Comparison of ENCODE assay signal across 9 cellular contexts in the genomic region with DNA sequence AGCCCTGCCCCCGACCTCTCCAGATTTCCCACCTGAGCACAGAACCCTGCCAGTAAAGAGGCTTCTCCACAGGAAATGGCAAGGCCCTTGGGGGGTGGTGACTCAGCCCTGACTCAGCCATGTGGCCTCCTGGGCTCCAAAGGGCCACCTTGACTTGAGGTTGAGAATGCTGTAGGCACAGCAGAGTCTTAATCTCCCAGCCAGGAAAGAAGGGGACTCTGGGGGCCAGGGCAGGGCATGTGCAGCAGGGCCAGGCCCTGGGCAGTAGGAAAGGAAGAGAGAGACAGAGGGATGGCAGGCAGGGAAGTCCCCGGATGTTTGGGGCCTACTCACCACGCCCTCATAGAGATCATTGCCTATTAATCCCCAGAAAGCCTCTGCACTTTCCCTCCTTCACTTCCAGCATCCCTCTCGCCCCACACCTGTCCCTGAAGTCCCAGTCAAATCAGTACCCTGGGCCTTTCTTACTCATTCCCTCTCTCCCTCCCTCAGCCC. TPM values are rescaled to one million over a fixed set of nuclear protein-coding genes. Genes with fewer than 3 reads are reported as not detected.
DNase-seq lines count a peak whose midpoint lies in the region; ATAC-seq and TF ChIP-seq lines count a peak whose summit lies in the region.
"Had no signal": no experiment of that assay in that cellular context is flagged by ENCODE, and none has a peak within 500 bp of the region (broad histone marks: within the 10 kb centered on the region; RNA-seq: fewer than 3 reads in every experiment).

No MANE protein-coding gene starts in this region.

- peak overlapping the region; percentile 9 for H3K18ac ChIP-seq in trophoblast cell (ENCODE audit: low read length)

- peaks cover 4% of the 10 kb centered on the region for H3K27me3 Mint-ChIP-seq in activated naive CD8-positive, alpha-beta T cell treated with anti-CD3 and anti-CD28 coated beads, Interleukin-2, amount 10 ng/mL, durations not matched to agents 7 days and 5 days

- TF ChIP-seq CTCF in GM06990 (IDR thresholded peaks at IDR 0.05; ENCODE audit: insufficient read depth, low read length, poor library complexity, severe bottlenecking): no peak

- H4K8ac ChIP-seq in trophoblast cell (ENCODE audit: low read depth, low read length): peak overlapping the region; percentile 31

- H2AFZ ChIP-seq in trophoblast cell (ENCODE audit: insufficient read depth, low read length, poor library complexity): no peak overlapping the region

- peak overlapping the region; percentile 81 for H3K27ac Mint-ChIP-seq in activated naive CD8-positive, alpha-beta T cell treated with anti-CD3 and anti-CD28 coated beads, Interleukin-2, amount 10 ng/mL, durations not matched to agents 7 days and 5 days
- H3K27ac Mint-ChIP-seq: naive thymus-derived CD8-positive, alpha-beta T cell had no signal

- peak overlapping the region; percentile 44 for H2BK5ac ChIP-seq in trophoblast cell (ENCODE audit: low read depth, low read length, poor library complexity)

- peak overlapping the region; percentile 54 for H3K4me3 Mint-ChIP-seq in activated naive CD8-positive, alpha-beta T cell treated with anti-CD3 and anti-CD28 coated beads, Interleukin-2, amount 10 ng/mL, durations not matched to agents 7 days and 5 days

- peak overlapping the region; percentile 97 for H3K27ac ChIP-seq in trophoblast cell (ENCODE audit: low read depth, low read length)

- H3K9me3 ChIP-seq in trophoblast cell (ENCODE audit: insufficient read depth, low read depth, low read length): no peaks in the 10 kb centered on the region

- peak overlapping the region; percentile 34 for H3K4me2 ChIP-seq in trophoblast cell (ENCODE audit: low read length)

- DNase-seq in GM06990 (ENCODE audit: extremely low read depth, insufficient read length) (peak; percentile 35), RKO (ENCODE audit: low spot score) (peak; percentile 86), trophoblast cell (peak; percentile 84 to 86), NCI-H774 (lab: John Stamatoyannopoulos, UW) (no peak), iPS-NIHi11 (ENCODE audit: low spot score) (no peak)
- DNase-seq in activated naive CD8-positive, alpha-beta T cell treated with anti-CD3 and anti-CD28 coated beads, Interleukin-2, amount 10 ng/mL, durations not matched to agents 7 days and 5 days: peak; percentile 61

- H3K9me3 Mint-ChIP-seq in activated naive CD8-positive, alpha-beta T cell treated with anti-CD3 and anti-CD28 coated beads, Interleukin-2, amount 10 ng/mL, durations not matched to agents 7 days and 5 days: no peaks in the 10 kb centered on the region
- H3K9me3 Mint-ChIP-seq: naive thymus-derived CD8-positive, alpha-beta T cell had no signal

- no peaks in the 10 kb centered on the region for H3K36me3 ChIP-seq in GM06990 (ENCODE audit: control insufficient read depth, insufficient read depth, low read length)
- H3K36me3 ChIP-seq in trophoblast cell (ENCODE audit: control insufficient read depth in 1 of 2, insufficient read depth in 2 of 2, low read length in 2 of 2): no peaks in the 10 kb centered on the region

- H3K36me3 Mint-ChIP-seq in activated naive CD8-positive, alpha-beta T cell treated with anti-CD3 and anti-CD28 coated beads, Interleukin-2, amount 10 ng/mL, durations not matched to agents 7 days and 5 days: no peaks in the 10 kb centered on the region
- H3K36me3 Mint-ChIP-seq: naive thymus-derived CD8-positive, alpha-beta T cell had no signal

- WGBS in trophoblast cell (ENCODE audit: extremely low coverage, insufficient coverage, insufficient read length): no CpG with 5 or more reads among the region's 4 CpGs

- H3K79me1 ChIP-seq in trophoblast cell (ENCODE audit: low read length): peaks cover 35% of the 10 kb centered on the region

- peak overlapping the region; percentile 4 for H3K4ac ChIP-seq in trophoblast cell (ENCODE audit: low read depth, low read length)

- H3K4me3 ChIP-seq in GM06990 (replicated peaks; ENCODE audit: low read depth, low read length): no peak overlapping the region
- H3K4me3 ChIP-seq in trophoblast cell (ENCODE audit: low read depth, low read length): no peak overlapping the region

- H3K4me1 Mint-ChIP-seq in activated naive CD8-positive, alpha-beta T cell treated with anti-CD3 and anti-CD28 coated beads, Interleukin-2, amount 10 ng/mL, durations not matched to agents 7 days and 5 days: peaks cover 38% of the 10 kb centered on the region

- no peaks in the 10 kb centered on the region for H3K27me3 ChIP-seq in GM06990 (replicated peaks; ENCODE audit: control insufficient read depth, insufficient read depth, low read length)
- H3K27me3 ChIP-seq in trophoblast cell (ENCODE audit: insufficient read depth, low read length): no peaks in the 10 kb centered on the region

- H3K79me2 ChIP-seq in trophoblast cell (ENCODE audit: control insufficient read depth, insufficient read depth, low read length, poor library complexity): peaks cover 6% of the 10 kb centered on the region

- peak overlapping the region; percentile 93 for H2BK120ac ChIP-seq in trophoblast cell (ENCODE audit: insufficient read depth, low read length, poor library complexity)

- H2AK5ac ChIP-seq in trophoblast cell (ENCODE audit: low read length): peak overlapping the region; percentile 85

- H2BK12ac ChIP-seq in trophoblast cell (ENCODE audit: low read length): peak overlapping the region; percentile 91

- peak overlapping the region; percentile 32 for H3K14ac ChIP-seq in trophoblast cell (ENCODE audit: low read length)

- H4K91ac ChIP-seq in trophoblast cell (ENCODE audit: low read depth, low read length): peak overlapping the region; percentile 78

- no peak overlapping the region for H3K23ac ChIP-seq in trophoblast cell (ENCODE audit: low read length)

- POLR2A ChIA-PET in activated naive CD8-positive, alpha-beta T cell treated with anti-CD3 and anti-CD28 coated beads, Interleukin-2, amount 10 ng/mL, durations not matched to agents 7 days and 5 days (lab: Charles Lee): no interaction called here

- no peak overlapping the region for H4K12ac ChIP-seq in trophoblast cell (ENCODE audit: low read depth, low read length)

- ATAC-seq in activated naive CD8-positive, alpha-beta T cell treated with anti-CD3 and anti-CD28 coated beads, Interleukin-2, amount 10 ng/mL, durations not matched to agents 7 days and 5 days (ENCODE audit: low read depth): peak; percentile 62
- no peak for ATAC-seq in GM19467 (IDR thresholded peaks at IDR 0.05; ENCODE audit: unreplicated experiment)
- no peak for ATAC-seq in GM19328 (IDR thresholded peaks at IDR 0.05; ENCODE audit: unreplicated experiment)
- ATAC-seq: naive thymus-derived CD8-positive, alpha-beta T cell had no signal

- H3K9ac ChIP-seq in trophoblast cell (ENCODE audit: low read length): no peak overlapping the region

- H3K4me1 ChIP-seq in trophoblast cell (ENCODE audit: control insufficient read depth in 1 of 2, insufficient read depth in 2 of 2, low read length in 2 of 2): peaks cover 46 to 52% of the 10 kb centered on the region in 2 experiments

RNA-seq across cellular contexts. Expression of a gene that starts 4.8 kb away (rescaled TPM):
- 10 to 100 TPM in 1 of 2 experiments, 1 to 10 TPM in 1; 6.9 to 14.0 TPM for total RNA-seq in activated naive CD8-positive, alpha-beta T cell treated with anti-CD3 and anti-CD28 coated beads, Interleukin-2, amount 10 ng/mL, durations not matched to agents 7 days and 5 days
- 63.3 and 65.7 TPM in 2 replicates for polyA plus RNA-seq in trophoblast cell (2013)

RNA-seq across cellular contexts. Expression of a gene that starts 44.0 kb away (rescaled TPM):
- 10 to 100 TPM; 24.1 to 26.4 TPM for total RNA-seq in activated naive CD8-positive, alpha-beta T cell treated with anti-CD3 and anti-CD28 coated beads, Interleukin-2, amount 10 ng/mL, durations not matched to agents 7 days and 5 days
- polyA plus RNA-seq in trophoblast cell (2013): 16.1 and 16.2 TPM in 2 replicates

RNA-seq across cellular contexts. Expression of a gene that starts 56.1 kb away (rescaled TPM):
- total RNA-seq in activated naive CD8-positive, alpha-beta T cell treated with anti-CD3 and anti-CD28 coated beads, Interleukin-2, amount 10 ng/mL, durations not matched to agents 7 days and 5 days: not detected
- polyA plus RNA-seq in trophoblast cell (2013): 113 and 120 TPM in 2 replicates

Comparison
In these comparisons a context has a peak if more than half of its experiments do, and no peak if none do; other contexts are left out.
1. DNase-seq: peak in GM06990 (single experiment), RKO (single experiment), activated naive CD8-positive, alpha-beta T cell treated with anti-CD3 and anti-CD28 coated beads, Interleukin-2, amount 10 ng/mL, durations not matched to agents 7 days and 5 days (single experiment) and trophoblast cell (2 of 2); none in NCI-H774 (single experiment) and iPS-NIHi11 (single experiment).